8 cellular contexts compared by ENCODE assay signal in genomic region chr6:42889815-42890214, GRCh38. TPM values are rescaled to one million over a fixed set of nuclear protein-coding genes. Genes with fewer than 3 reads are reported as not detected.
DNase-seq lines count a peak whose midpoint lies in the region; ATAC-seq and TF ChIP-seq lines count a peak whose summit lies in the region.

No MANE protein-coding gene starts in this region.

- H3K4me1 ChIP-seq in right lobe of liver = peaks cover 0 to 9% (median 2%) of the 10 kb centered on the region in 4 donors

- H3K4me1 Mint-ChIP-seq in stimulated activated naive CD8-positive, alpha-beta T cell treated with anti-CD3 and anti-CD28 coated beads, Interleukin-15, Interleukin-2, amounts not matched to agents 100 ng/mL and 50 ng/mL, for 24 hours (ENCODE audit: low read depth) = peaks cover 51% of the 10 kb centered on the region
- peaks cover 54% of the 10 kb centered on the region for H3K4me1 Mint-ChIP-seq in activated naive CD8-positive, alpha-beta T cell treated with anti-CD3 and anti-CD28 coated beads, Interleukin-2, amount 50 U/mL, for 24 hours

- H3K9me3 Mint-ChIP-seq in stimulated activated naive CD8-positive, alpha-beta T cell treated with anti-CD3 and anti-CD28 coated beads, Interleukin-15, Interleukin-2, amounts not matched to agents 100 ng/mL and 50 ng/mL, for 24 hours = no peaks in the 10 kb centered on the region
- H3K9me3 Mint-ChIP-seq in activated naive CD8-positive, alpha-beta T cell treated with anti-CD3 and anti-CD28 coated beads, Interleukin-2, amount 50 U/mL, for 24 hours = no peaks in the 10 kb centered on the region

- H3K36me3 Mint-ChIP-seq in stimulated activated naive CD8-positive, alpha-beta T cell treated with anti-CD3 and anti-CD28 coated beads, Interleukin-15, Interleukin-2, amounts not matched to agents 100 ng/mL and 50 ng/mL, for 24 hours (ENCODE audit: low read depth) = peaks cover 41% of the 10 kb centered on the region
- peaks cover 33% of the 10 kb centered on the region for H3K36me3 Mint-ChIP-seq in activated naive CD8-positive, alpha-beta T cell treated with anti-CD3 and anti-CD28 coated beads, Interleukin-2, amount 50 U/mL, for 24 hours (ENCODE audit: low read depth)

- H3K9me3 ChIP-seq in right lobe of liver = no peaks in the 10 kb centered on the region

- H3K36me3 ChIP-seq in right lobe of liver = peaks cover 0 to 23% (median 10%) of the 10 kb centered on the region in 4 donors

- no peak for TF ChIP-seq CTCF in right lobe of liver (IDR thresholded peaks at IDR 0.05)

- H3K27me3 Mint-ChIP-seq in stimulated activated naive CD8-positive, alpha-beta T cell treated with anti-CD3 and anti-CD28 coated beads, Interleukin-15, Interleukin-2, amounts not matched to agents 100 ng/mL and 50 ng/mL, for 24 hours = no peaks in the 10 kb centered on the region
- H3K27me3 Mint-ChIP-seq in activated naive CD8-positive, alpha-beta T cell treated with anti-CD3 and anti-CD28 coated beads, Interleukin-2, amount 50 U/mL, for 24 hours = no peaks in the 10 kb centered on the region

- intact Hi-C loops in right lobe of liver (cut with DNase I) = loop anchor here in 1 of 2 donors (10.0 kb wide), 1 partner anchor 145 kb away; the partner anchor contains the start of gene TBCC

- peak overlapping the region in 2 of 3 donors; percentile 73 to 84 for H3K27ac ChIP-seq in right lobe of liver

- H3K27ac Mint-ChIP-seq in stimulated activated naive CD8-positive, alpha-beta T cell treated with anti-CD3 and anti-CD28 coated beads, Interleukin-15, Interleukin-2, amounts not matched to agents 100 ng/mL and 50 ng/mL, for 24 hours = peak overlapping the region; percentile 85
- H3K27ac Mint-ChIP-seq in activated naive CD8-positive, alpha-beta T cell treated with anti-CD3 and anti-CD28 coated beads, Interleukin-2, amount 50 U/mL, for 24 hours = peak overlapping the region; percentile 92

- H3K4me3 Mint-ChIP-seq in stimulated activated naive CD8-positive, alpha-beta T cell treated with anti-CD3 and anti-CD28 coated beads, Interleukin-15, Interleukin-2, amounts not matched to agents 100 ng/mL and 50 ng/mL, for 24 hours = peak overlapping the region; percentile 85
- peak overlapping the region; percentile 90 for H3K4me3 Mint-ChIP-seq in activated naive CD8-positive, alpha-beta T cell treated with anti-CD3 and anti-CD28 coated beads, Interleukin-2, amount 50 U/mL, for 24 hours

- ATAC-seq in stimulated activated naive CD8-positive, alpha-beta T cell treated with anti-CD3 and anti-CD28 coated beads, Interleukin-15, Interleukin-2, amounts not matched to agents 100 U/mL and 50 U/mL, for 24 hours = no peak
- no peak for ATAC-seq in activated naive CD8-positive, alpha-beta T cell treated with anti-CD3 and anti-CD28 coated beads, Interleukin-2, amount 50 U/mL, for 24 hours
- ATAC-seq in right lobe of liver = no peak

- WGBS in right lobe of liver (ENCODE audit: insufficient coverage, low coverage, low lambda C conversion rate, missing lambda C conversion rate) = 45% methylated on average over 4 of the region's 4 CpGs

- POLR2A ChIA-PET in HEK293T (lab: Yijun Ruan, JAX) = interaction anchor here (0.6 to 0.9 kb wide), 3 partner anchors 10 to 280 kb away, joined by 3 to 4 read pairs (median 4); partner anchors contain the start of gene RPL7L1

- TF ChIP-seq POLR2A in right lobe of liver (IDR thresholded peaks at IDR 0.05) = no peak

- no peaks in the 10 kb centered on the region for H3K27me3 ChIP-seq in right lobe of liver

- CTCF ChIA-PET in HEK293T (lab: Yijun Ruan, JAX) = interaction anchor here (0.6 to 1.3 kb wide), 3 partner anchors 61 to 1388 kb away, joined by 4 to 6 read pairs (median 4); no protein-coding TSS in a partner anchor

- peak overlapping the region; percentile 91 to 98 (median 97) for H3K4me3 ChIP-seq in right lobe of liver

- no peak for DNase-seq in stimulated activated naive CD8-positive, alpha-beta T cell treated with anti-CD3 and anti-CD28 coated beads, Interleukin-15, Interleukin-2, amounts not matched to agents 100 U/mL and 50 U/mL, for 24 hours
- no peak for DNase-seq in activated naive CD8-positive, alpha-beta T cell treated with anti-CD3 and anti-CD28 coated beads, Interleukin-2, amount 50 U/mL, for 24 hours
- no peak for DNase-seq in right lobe of liver
- no peak for DNase-seq in NCI-H524 treated with DMSO at 0.1 percent for 48 hours (lab: John Stamatoyannopoulos, UW)
- DNase-seq in C1 segment of cervical spinal cord (lab: John Stamatoyannopoulos, UW) = no peak
- no peak for DNase-seq in iPS-NIHi7 (ENCODE audit: extremely low spot score)
- DNase-seq in HEK293T (ENCODE audit: extremely low spot score) = no peak

TF ChIP-seq in HEK293T, 16 proteins besides CTCF, POLR2A, EP300 and RAD21:
- TF ChIP-seq SP1 (IDR thresholded peaks at IDR 0.05) (no peak), SUZ12 (IDR thresholded peaks at IDR 0.05) (no peak), ARNT (IDR thresholded peaks at IDR 0.05) (no peak), FOXA1 (IDR thresholded peaks at IDR 0.05) (no peak), FOXM1 (IDR thresholded peaks at IDR 0.05; ENCODE audit: borderline replicate concordance) (no peak), ZNF384 (IDR thresholded peaks at IDR 0.05) (no peak), BHLHE40 (IDR thresholded peaks at IDR 0.05; ENCODE audit: borderline replicate concordance) (no peak), NFRKB (IDR thresholded peaks at IDR 0.05) (no peak), L3MBTL2 (conservative IDR thresholded peaks at IDR 0.05) (no peak)
- TF ChIP-seq, protein P1, sequence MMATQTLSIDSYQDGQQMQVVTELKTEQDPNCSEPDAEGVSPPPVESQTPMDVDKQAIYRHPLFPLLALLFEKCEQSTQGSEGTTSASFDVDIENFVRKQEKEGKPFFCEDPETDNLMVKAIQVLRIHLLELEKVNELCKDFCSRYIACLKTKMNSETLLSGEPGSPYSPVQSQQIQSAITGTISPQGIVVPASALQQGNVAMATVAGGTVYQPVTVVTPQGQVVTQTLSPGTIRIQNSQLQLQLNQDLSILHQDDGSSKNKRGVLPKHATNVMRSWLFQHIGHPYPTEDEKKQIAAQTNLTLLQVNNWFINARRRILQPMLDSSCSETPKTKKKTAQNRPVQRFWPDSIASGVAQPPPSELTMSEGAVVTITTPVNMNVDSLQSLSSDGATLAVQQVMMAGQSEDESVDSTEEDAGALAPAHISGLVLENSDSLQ (IDR thresholded peaks at IDR 0.05) = no peak

RNA-seq across cellular contexts. Expression of gene RPL7L1, which starts 10.4 kb away (rescaled TPM):
- total RNA-seq in right lobe of liver = 100 to 1,000 TPM in 1 of 6 experiments, 10 to 100 TPM in 5; 36.6 to 114 (median 44.2) TPM

RNA-seq across cellular contexts. Expression of gene PTCRA, which starts 26.0 kb away (rescaled TPM):
- total RNA-seq in right lobe of liver = under 1 TPM in 3 of 6 experiments, not detected in 3; 0.31 to 0.46 (median 0.37) TPM

RNA-seq across cellular contexts. Expression of gene CNPY3, which starts 39.5 kb away (rescaled TPM):
- total RNA-seq in right lobe of liver = 10 to 100 TPM; 11.1 to 75.4 (median 28.8) TPM
